ENCODE assay signal across 19 cellular contexts in the genomic region with DNA sequence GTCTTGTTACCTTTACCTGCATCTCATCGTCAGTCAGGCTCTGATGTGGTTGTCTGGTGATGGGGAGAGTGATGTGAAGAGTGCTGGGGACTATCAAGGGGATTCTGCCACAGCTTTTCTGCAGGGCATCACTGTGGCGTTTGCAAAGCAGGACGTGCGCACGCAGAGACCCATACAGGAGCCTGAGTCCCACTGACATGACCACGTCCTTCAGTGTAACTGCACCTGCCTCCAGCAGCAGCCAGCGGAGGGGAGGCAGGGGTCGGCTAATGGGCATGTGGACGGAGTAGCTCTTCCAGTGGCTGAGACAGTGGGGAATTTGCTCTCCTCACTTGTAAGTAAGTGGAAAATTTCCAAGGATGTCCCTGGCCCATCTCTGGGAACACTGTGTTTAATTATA. TPM values are rescaled to one million over a fixed set of nuclear protein-coding genes. Genes with fewer than 3 reads are reported as not detected.
A peak's percentile ranks its signal among the peaks of the same experiment; 100 is the strongest.
DNase-seq lines count a peak whose midpoint lies in the region; ATAC-seq, FAIRE-seq and TF ChIP-seq lines count a peak whose summit lies in the region.
"Had no signal": no experiment of that assay in that cellular context is flagged by ENCODE, and none has a peak within 500 bp of the region (broad histone marks: within the 10 kb centered on the region; RNA-seq: fewer than 3 reads in every experiment).

No MANE protein-coding gene starts in this region.

- in situ Hi-C loops in K562 (cut with MboI), result no loop called here

- H3K9me1 ChIP-seq in K562 (ENCODE audit: control insufficient read depth, insufficient read depth, low read length), result no peaks in the 10 kb centered on the region

- WGBS in K562 (ENCODE audit: insufficient coverage, low coverage, missing lambda C conversion rate), result 92% methylated on average over 9 of the region's 9 CpGs
- 93% methylated on average over 9 of the region's 9 CpGs for WGBS in esophagus muscularis mucosa

- H3K27me3 Mint-ChIP-seq in activated naive CD8-positive, alpha-beta T cell treated with anti-CD3 and anti-CD28 coated beads for 36 hours, result peaks cover 8% of the 10 kb centered on the region
- H3K27me3 Mint-ChIP-seq in activated naive CD8-positive, alpha-beta T cell treated with anti-CD3 and anti-CD28 coated beads, Interleukin-2, amount 50 U/mL, for 24 hours, result peaks cover 9% of the 10 kb centered on the region

- TF ChIP-seq CTCF in K562 (IDR thresholded peaks at IDR 0.05 in 2 of 3, conservative IDR thresholded peaks at IDR 0.05 in 1 of 3; ENCODE audit: insufficient read depth in 2 of 3, low read depth in 1 of 3, low read length in 3 of 3), result no peak
- no peak for TF ChIP-seq CTCF in esophagus muscularis mucosa (IDR thresholded peaks at IDR 0.05)

- POLR2A ChIA-PET in K562 (lab: Yijun Ruan, JAX), result interaction anchor here (0.8 to 1.8 kb wide), 2 partner anchors 9 to 12 kb away, joined by 3 to 8 read pairs; no protein-coding TSS in a partner anchor

- H3K4me3 ChIP-seq in K562, result no peak overlapping the region
- H3K4me3 ChIP-seq in esophagus muscularis mucosa, result no peak overlapping the region
- H3K4me3 ChIP-seq in SJCRH30, result no peak overlapping the region
- H3K4me3 ChIP-seq: BLaER1 treated with 17β-estradiol and CSF1 and Interleukin-3, amounts not matched to agents 10 nM and 100 nM; GM23248; HAP-1 had no signal

- H3K9me3 Mint-ChIP-seq in activated naive CD8-positive, alpha-beta T cell treated with anti-CD3 and anti-CD28 coated beads for 36 hours, result no peaks in the 10 kb centered on the region
- no peaks in the 10 kb centered on the region for H3K9me3 Mint-ChIP-seq in activated naive CD8-positive, alpha-beta T cell treated with anti-CD3 and anti-CD28 coated beads, Interleukin-2, amount 50 U/mL, for 24 hours
- H3K9me3 Mint-ChIP-seq: CD8-positive, alpha-beta memory T cell had no signal

- H3K9ac ChIP-seq in K562 (ENCODE audit: insufficient read depth in 1 of 2, low read depth in 2 of 2, low read length in 2 of 2), result no peak overlapping the region
- H3K9ac ChIP-seq: BLaER1 treated with 17β-estradiol and CSF1 and Interleukin-3, amounts not matched to agents 10 nM and 100 nM; GM23248 had no signal

- no peak overlapping the region for H3K4me3 Mint-ChIP-seq in activated naive CD8-positive, alpha-beta T cell treated with anti-CD3 and anti-CD28 coated beads for 36 hours
- H3K4me3 Mint-ChIP-seq in activated naive CD8-positive, alpha-beta T cell treated with anti-CD3 and anti-CD28 coated beads, Interleukin-2, amount 50 U/mL, for 24 hours, result no peak overlapping the region
- H3K4me3 Mint-ChIP-seq: B cell; CD8-positive, alpha-beta memory T cell had no signal

- no peak for DNase-seq in activated naive CD8-positive, alpha-beta T cell treated with anti-CD3 and anti-CD28 coated beads for 36 hours
- DNase-seq in activated naive CD8-positive, alpha-beta T cell treated with anti-CD3 and anti-CD28 coated beads, Interleukin-2, amount 50 U/mL, for 24 hours, result no peak
- no peak for DNase-seq in K562 (ENCODE audit: extremely low read depth in 1 of 4, low spot score in 3 of 4)
- peak; percentile 12 for DNase-seq in esophagus muscularis mucosa (ENCODE audit: extremely low spot score)
- no peak for DNase-seq in stimulated activated CD4-positive, alpha-beta T cell treated with anti-CD3 and anti-CD28 coated beads, Interleukin-4, amount 100 ng/mL, for 24 hours
- no peak for DNase-seq in SJCRH30
- DNase-seq: CD8-positive, alpha-beta memory T cell; COR-L47; GM23248 had no signal

- no peaks in the 10 kb centered on the region; the same call in 1 of the 2 replicates for H3K9me3 ChIP-seq in K562 (replicated peaks; ENCODE audit: control insufficient read depth, insufficient read depth, low read depth, low read length)
- no peaks in the 10 kb centered on the region for H3K9me3 ChIP-seq in esophagus muscularis mucosa
- no peaks in the 10 kb centered on the region for H3K9me3 ChIP-seq in SJCRH30 (replicated peaks)
- H3K9me3 ChIP-seq: BLaER1 treated with 17β-estradiol and CSF1 and Interleukin-3, amounts not matched to agents 10 nM and 100 nM; HAP-1 had no signal

- no peaks in the 10 kb centered on the region for H3K4me1 Mint-ChIP-seq in activated naive CD8-positive, alpha-beta T cell treated with anti-CD3 and anti-CD28 coated beads for 36 hours
- no peaks in the 10 kb centered on the region for H3K4me1 Mint-ChIP-seq in activated naive CD8-positive, alpha-beta T cell treated with anti-CD3 and anti-CD28 coated beads, Interleukin-2, amount 50 U/mL, for 24 hours

- TF ChIP-seq POLR2A in K562 (conservative IDR thresholded peaks at IDR 0.05), result no peak
- no peak for TF ChIP-seq POLR2A in esophagus muscularis mucosa (IDR thresholded peaks at IDR 0.05; ENCODE audit: low read depth)

- H3K27ac ChIP-seq in K562 (ENCODE audit: extremely low read depth, low read depth, low read length) (no peak overlapping the region), esophagus muscularis mucosa (replicated peaks in 1 of 4) (no peak overlapping the region), SJCRH30 (no peak overlapping the region)
- H3K27ac ChIP-seq: BLaER1 treated with 17β-estradiol and CSF1 and Interleukin-3, amounts not matched to agents 10 nM and 100 nM; GM23248 had no signal

- no peaks in the 10 kb centered on the region for H3K4me1 ChIP-seq in K562 (replicated peaks in 1 of 2; ENCODE audit: control insufficient read depth in 2 of 2, insufficient read depth in 2 of 2, low read length in 2 of 2)
- peaks cover 0 to 8% (median 0%) of the 10 kb centered on the region in 4 donors for H3K4me1 ChIP-seq in esophagus muscularis mucosa
- H3K4me1 ChIP-seq in SJCRH30, result no peaks in the 10 kb centered on the region
- H3K4me1 ChIP-seq: HAP-1 had no signal

- ATAC-seq in activated naive CD8-positive, alpha-beta T cell treated with anti-CD3 and anti-CD28 coated beads, Interleukin-2, amount 50 U/mL, for 24 hours, result no peak
- ATAC-seq in K562, result no peak; the same call in 2 of the 3 replicates

- no peaks in the 10 kb centered on the region for H3K27me3 ChIP-seq in K562 (ENCODE audit: control insufficient read depth in 2 of 2, insufficient read depth in 2 of 2, low read length in 2 of 2)
- H3K27me3 ChIP-seq in esophagus muscularis mucosa, result no peaks in the 10 kb centered on the region
- H3K27me3 ChIP-seq in SJCRH30, result no peaks in the 10 kb centered on the region

- peaks cover 18% of the 10 kb centered on the region for H3K36me3 Mint-ChIP-seq in activated naive CD8-positive, alpha-beta T cell treated with anti-CD3 and anti-CD28 coated beads for 36 hours
- peaks cover 39% of the 10 kb centered on the region for H3K36me3 Mint-ChIP-seq in activated naive CD8-positive, alpha-beta T cell treated with anti-CD3 and anti-CD28 coated beads, Interleukin-2, amount 50 U/mL, for 24 hours (ENCODE audit: low read depth)

- H2AFZ ChIP-seq in K562 (ENCODE audit: low read depth, low read length), result no peak overlapping the region
- H2AFZ ChIP-seq: GM23248 had no signal

- H3K36me3 ChIP-seq in K562 (ENCODE audit: control insufficient read depth, insufficient read depth, low read length) (peaks cover 60% of the 10 kb centered on the region), esophagus muscularis mucosa (peaks cover 18 to 66% (median 55%) of the 10 kb centered on the region in 4 donors), SJCRH30 (peaks cover 59% of the 10 kb centered on the region)

- peak overlapping the region; percentile 29 for H3K27ac Mint-ChIP-seq in activated naive CD8-positive, alpha-beta T cell treated with anti-CD3 and anti-CD28 coated beads for 36 hours
- no peak overlapping the region for H3K27ac Mint-ChIP-seq in activated naive CD8-positive, alpha-beta T cell treated with anti-CD3 and anti-CD28 coated beads, Interleukin-2, amount 50 U/mL, for 24 hours
- H3K27ac Mint-ChIP-seq: B cell had no signal

- TF ChIP-seq RAD21 in K562 (CRISPR knock-in tag; conservative IDR thresholded peaks at IDR 0.05 in 1 of 2, IDR thresholded peaks at IDR 0.05 in 1 of 2), result no peak

- H3K79me2 ChIP-seq in K562 (ENCODE audit: control insufficient read depth, insufficient read depth, low read length), result peaks cover 1% of the 10 kb centered on the region; the same call in 1 of the 3 replicates

- intact Hi-C loops in K562 (cut with micrococcal nuclease) (no loop called here), esophagus muscularis mucosa (cut with DNase I) (no loop called here)

- H3K4me2 ChIP-seq in K562 (ENCODE audit: insufficient read depth, low read length), result no peak overlapping the region
- H3K4me2 ChIP-seq: BLaER1 treated with 17β-estradiol and CSF1 and Interleukin-3, amounts not matched to agents 10 nM and 100 nM had no signal

- no peak for FAIRE-seq in K562 (lab: Jason Lieb, UNC)
- FAIRE-seq: D721Med, G401.6, GM12891, GM19239 had no signal

- BruUV-seq in K562 (replicated peaks; lab: Mats Ljungman, UMichigan), result no TSS peak

- H4K20me1 ChIP-seq in K562 (replicated peaks; ENCODE audit: control insufficient read depth, insufficient read depth, low read length), result no peaks in the 10 kb centered on the region; the same call in 1 of the 2 replicates

- TF ChIP-seq EP300 in K562 (IDR thresholded peaks at IDR 0.05; ENCODE audit: low read length) (no peak), esophagus muscularis mucosa (IDR thresholded peaks at IDR 0.05) (no peak)

- CTCF ChIA-PET in K562 (lab: Yijun Ruan, JAX; ENCODE audit: low intra/inter-chr PET ratio), result no interaction called here

RNA-seq across cellular contexts. Expression of a gene that starts 6.5 kb away (rescaled TPM):
- total RNA-seq in activated naive CD8-positive, alpha-beta T cell treated with anti-CD3 and anti-CD28 coated beads for 36 hours, result not detected
- total RNA-seq in K562 (2011; cell fraction: chromatin; rRNA removed; ENCODE audit: low replicate concordance), result not detected in 2 replicates
- total RNA-seq in K562 (2011; cell fraction: nucleolus; rRNA removed), result not detected in 2 replicates
- not detected in 2 replicates for total RNA-seq in K562 (2011; cell fraction: nucleoplasm; rRNA removed)
- not detected in 2 replicates for total RNA-seq in K562 (2014; rRNA removed)
- not detected in 2 replicates for total RNA-seq in K562 (2014; rRNA removed; fragmentation: Illumina TruSeq; extraction: Trizol)
- total RNA-seq in K562 (2015; rRNA removed; fragmentation: Illumina TruSeq; extraction: Trizol), result not detected in 2 replicates
- total RNA-seq in K562 (2021), result not detected in 2 replicates
- polyA plus RNA-seq in K562 (2011; rRNA removed), result not detected in 2 replicates
- not detected in 2 replicates for polyA plus RNA-seq in K562 (2011; cell fraction: cytosol; rRNA removed)
- not detected in 2 replicates for polyA plus RNA-seq in K562 (2011; cell fraction: nucleus; rRNA removed)
- polyA plus RNA-seq in K562 (2012), result not detected in 2 replicates
- polyA plus RNA-seq in K562 (2014; fragmentation: Illumina TruSeq; extraction: Trizol), result not detected in 2 replicates
- not detected for polyA plus RNA-seq in K562 (2014; fragmentation: Nextera tagmentation; extraction: Ambion mirVana)
- polyA plus RNA-seq in K562 (2014; rRNA removed), result not detected in 2 replicates
- not detected in 2 replicates for polyA minus RNA-seq in K562 (2011; rRNA and poly(A)+ RNA removed)
- polyA minus RNA-seq in K562 (2011; cell fraction: cytosol; rRNA and poly(A)+ RNA removed), result not detected in 2 replicates
- 0.22 TPM in 1 of 2 replicates, not detected in the other for polyA minus RNA-seq in K562 (2011; cell fraction: nucleus; rRNA and poly(A)+ RNA removed)
- 10 to 100 TPM in 1 of 4 donors, 1 to 10 TPM in 2, not detected in 1; 1.7 to 11.9 (median 2.3) TPM for total RNA-seq in esophagus muscularis mucosa
- 0.43 and 0.65 TPM in 2 replicates for total RNA-seq in SJCRH30 (2014; rRNA removed; shearing (Covaris generic))
- total RNA-seq: A172; CD8-positive, alpha-beta memory T cell; GM23248; H4; HT-29 had no signal
- polyA plus RNA-seq: CD8-positive, alpha-beta memory T cell; GM23248 had no signal

RNA-seq across cellular contexts. Expression of a gene that starts 16.6 kb away (rescaled TPM):
- 100 to 1,000 TPM; 170 to 172 TPM for total RNA-seq in activated naive CD8-positive, alpha-beta T cell treated with anti-CD3 and anti-CD28 coated beads for 36 hours
- total RNA-seq in K562 (2011; cell fraction: chromatin; rRNA removed; ENCODE audit: low replicate concordance), result 59.4 and 126 TPM in 2 replicates
- total RNA-seq in K562 (2011; cell fraction: nucleolus; rRNA removed), result 43.5 and 61.5 TPM in 2 replicates
- 88.2 and 151 TPM in 2 replicates for total RNA-seq in K562 (2011; cell fraction: nucleoplasm; rRNA removed)
- 148 and 153 TPM in 2 replicates for total RNA-seq in K562 (2014; rRNA removed)
- 161 and 172 TPM in 2 replicates for total RNA-seq in K562 (2014; rRNA removed; fragmentation: Illumina TruSeq; extraction: Trizol)
- total RNA-seq in K562 (2015; rRNA removed; fragmentation: Illumina TruSeq; extraction: Trizol), result 136 and 148 TPM in 2 replicates
- total RNA-seq in K562 (2021), result 135 and 139 TPM in 2 replicates
- polyA plus RNA-seq in K562 (2011; rRNA removed), result 184 and 199 TPM in 2 replicates
- 68.2 and 129 TPM in 2 replicates for polyA plus RNA-seq in K562 (2011; cell fraction: cytosol; rRNA removed)
- 136 and 174 TPM in 2 replicates for polyA plus RNA-seq in K562 (2011; cell fraction: nucleus; rRNA removed)
- 140 and 147 TPM in 2 replicates for polyA plus RNA-seq in K562 (2012)
- polyA plus RNA-seq in K562 (2014; fragmentation: Illumina TruSeq; extraction: Trizol), result 187 and 189 TPM in 2 replicates
- 100 to 1,000 TPM; 450 to 493 TPM for polyA plus RNA-seq in K562 (2014; fragmentation: Nextera tagmentation; extraction: Ambion mirVana)
- 195 and 220 TPM in 2 replicates for polyA plus RNA-seq in K562 (2014; rRNA removed)
- polyA minus RNA-seq in K562 (2011; rRNA and poly(A)+ RNA removed), result 138 and 151 TPM in 2 replicates
- 77.9 and 112 TPM in 2 replicates for polyA minus RNA-seq in K562 (2011; cell fraction: cytosol; rRNA and poly(A)+ RNA removed)
- polyA minus RNA-seq in K562 (2011; cell fraction: nucleus; rRNA and poly(A)+ RNA removed), result 89.1 and 145 TPM in 2 replicates
- 10 to 100 TPM; 54.0 to 81.5 (median 73.8) TPM for total RNA-seq in esophagus muscularis mucosa
- total RNA-seq in SJCRH30 (2014; rRNA removed; shearing (Covaris generic)), result 241 and 244 TPM in 2 replicates

RNA-seq across cellular contexts. Expression of a gene that starts 17.5 kb away (rescaled TPM):
- 10 to 100 TPM; 15.8 to 17.9 TPM for total RNA-seq in activated naive CD8-positive, alpha-beta T cell treated with anti-CD3 and anti-CD28 coated beads for 36 hours
- total RNA-seq in K562 (2011; cell fraction: chromatin; rRNA removed; ENCODE audit: low replicate concordance), result 13.0 and 30.3 TPM in 2 replicates
- 8.9 and 9.3 TPM in 2 replicates for total RNA-seq in K562 (2011; cell fraction: nucleolus; rRNA removed)
- 15.4 and 22.9 TPM in 2 replicates for total RNA-seq in K562 (2011; cell fraction: nucleoplasm; rRNA removed)
- total RNA-seq in K562 (2014; rRNA removed) (4.0 and 5.5 TPM in 2 replicates), K562 (2014; rRNA removed; fragmentation: Illumina TruSeq; extraction: Trizol) (5.1 and 5.3 TPM in 2 replicates), K562 (2015; rRNA removed; fragmentation: Illumina TruSeq; extraction: Trizol) (3.6 and 5.0 TPM in 2 replicates), K562 (2021) (4.0 and 5.5 TPM in 2 replicates), esophagus muscularis mucosa (10 to 100 TPM; 15.7 to 20.3 (median 18.2) TPM)
- polyA plus RNA-seq in K562 (2011; rRNA removed) (7.8 and 8.6 TPM in 2 replicates), K562 (2014; fragmentation: Illumina TruSeq; extraction: Trizol) (4.6 and 4.7 TPM in 2 replicates), K562 (2014; fragmentation: Nextera tagmentation; extraction: Ambion mirVana) (1 to 10 TPM; 3.9 to 5.0 TPM), K562 (2014; rRNA removed) (7.0 and 7.5 TPM in 2 replicates)
- 2.9 and 4.2 TPM in 2 replicates for polyA plus RNA-seq in K562 (2011; cell fraction: cytosol; rRNA removed)
- 20.2 and 23.5 TPM in 2 replicates for polyA plus RNA-seq in K562 (2011; cell fraction: nucleus; rRNA removed)
- 4.7 and 7.8 TPM in 2 replicates for polyA plus RNA-seq in K562 (2012)
- polyA minus RNA-seq in K562 (2011; rRNA and poly(A)+ RNA removed), result 9.5 and 11.5 TPM in 2 replicates
- polyA minus RNA-seq in K562 (2011; cell fraction: cytosol; rRNA and poly(A)+ RNA removed), result 1.6 and 3.5 TPM in 2 replicates
- 11.7 and 25.8 TPM in 2 replicates for polyA minus RNA-seq in K562 (2011; cell fraction: nucleus; rRNA and poly(A)+ RNA removed)
- 16.2 and 21.7 TPM in 2 replicates for total RNA-seq in SJCRH30 (2014; rRNA removed; shearing (Covaris generic))
